1 cellular context compared by ENCODE assay signal in the genomic region with DNA sequence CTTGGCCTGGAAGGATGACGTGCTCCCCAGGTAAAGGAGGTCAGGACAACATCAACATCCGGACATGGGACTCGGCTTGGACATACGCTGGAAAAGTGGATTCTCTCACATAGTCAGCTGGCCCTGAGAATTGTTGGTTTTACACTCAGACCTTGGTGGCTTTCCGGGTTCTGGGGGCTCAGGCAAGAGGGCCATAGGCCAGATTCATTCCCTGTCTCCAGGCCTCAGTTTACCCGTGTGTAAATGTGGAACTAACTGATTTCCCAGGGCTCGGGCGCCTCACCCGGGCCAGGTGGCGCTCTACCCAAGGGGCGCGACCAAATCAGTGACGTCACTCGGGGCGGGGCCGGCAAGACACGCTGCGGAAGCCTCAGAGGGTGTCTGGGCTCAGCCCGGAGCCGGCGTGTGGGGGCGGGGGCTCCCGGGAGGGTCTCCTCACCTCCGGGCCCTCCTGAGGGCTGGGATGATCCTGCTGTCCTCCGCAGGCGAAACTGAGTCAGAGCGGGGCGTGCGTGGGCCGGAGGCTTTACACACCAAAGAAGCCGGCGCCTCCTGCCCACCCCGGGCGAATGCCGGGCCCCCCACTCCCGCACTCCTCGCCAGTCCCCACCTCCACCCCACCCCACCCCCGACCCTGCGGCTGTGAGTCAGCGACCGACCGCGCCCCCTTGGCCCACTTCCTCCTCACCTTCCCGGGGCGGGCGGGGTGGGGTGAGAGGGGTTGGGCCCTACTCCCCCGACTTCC.
TF ChIP-seq lines count a peak whose summit lies in the region.

No MANE protein-coding gene starts in this region.

TF ChIP-seq in HepG2, 621 proteins besides CTCF, POLR2A, EP300 and RAD21 (continued from another document and continues in another):
- TF ChIP-seq, protein P1, sequence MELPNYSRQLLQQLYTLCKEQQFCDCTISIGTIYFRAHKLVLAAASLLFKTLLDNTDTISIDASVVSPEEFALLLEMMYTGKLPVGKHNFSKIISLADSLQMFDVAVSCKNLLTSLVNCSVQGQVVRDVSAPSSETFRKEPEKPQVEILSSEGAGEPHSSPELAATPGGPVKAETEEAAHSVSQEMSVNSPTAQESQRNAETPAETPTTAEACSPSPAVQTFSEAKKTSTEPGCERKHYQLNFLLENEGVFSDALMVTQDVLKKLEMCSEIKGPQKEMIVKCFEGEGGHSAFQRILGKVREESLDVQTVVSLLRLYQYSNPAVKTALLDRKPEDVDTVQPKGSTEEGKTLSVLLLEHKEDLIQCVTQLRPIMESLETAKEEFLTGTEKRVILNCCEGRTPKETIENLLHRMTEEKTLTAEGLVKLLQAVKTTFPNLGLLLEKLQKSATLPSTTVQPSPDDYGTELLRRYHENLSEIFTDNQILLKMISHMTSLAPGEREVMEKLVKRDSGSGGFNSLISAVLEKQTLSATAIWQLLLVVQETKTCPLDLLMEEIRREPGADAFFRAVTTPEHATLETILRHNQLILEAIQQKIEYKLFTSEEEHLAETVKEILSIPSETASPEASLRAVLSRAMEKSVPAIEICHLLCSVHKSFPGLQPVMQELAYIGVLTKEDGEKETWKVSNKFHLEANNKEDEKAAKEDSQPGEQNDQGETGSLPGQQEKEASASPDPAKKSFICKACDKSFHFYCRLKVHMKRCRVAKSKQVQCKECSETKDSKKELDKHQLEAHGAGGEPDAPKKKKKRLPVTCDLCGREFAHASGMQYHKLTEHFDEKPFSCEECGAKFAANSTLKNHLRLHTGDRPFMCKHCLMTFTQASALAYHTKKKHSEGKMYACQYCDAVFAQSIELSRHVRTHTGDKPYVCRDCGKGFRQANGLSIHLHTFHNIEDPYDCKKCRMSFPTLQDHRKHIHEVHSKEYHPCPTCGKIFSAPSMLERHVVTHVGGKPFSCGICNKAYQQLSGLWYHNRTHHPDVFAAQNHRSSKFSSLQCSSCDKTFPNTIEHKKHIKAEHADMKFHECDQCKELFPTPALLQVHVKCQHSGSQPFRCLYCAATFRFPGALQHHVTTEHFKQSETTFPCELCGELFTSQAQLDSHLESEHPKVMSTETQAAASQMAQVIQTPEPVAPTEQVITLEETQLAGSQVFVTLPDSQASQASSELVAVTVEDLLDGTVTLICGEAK (IDR thresholded peaks at IDR 0.05): no peak
- TF ChIP-seq, protein P1 (CRISPR knock-in tag; IDR thresholded peaks at IDR 0.05): peak; percentile 25; the same call in 1 of the 2 replicates
- TF ChIP-seq, protein P2, sequence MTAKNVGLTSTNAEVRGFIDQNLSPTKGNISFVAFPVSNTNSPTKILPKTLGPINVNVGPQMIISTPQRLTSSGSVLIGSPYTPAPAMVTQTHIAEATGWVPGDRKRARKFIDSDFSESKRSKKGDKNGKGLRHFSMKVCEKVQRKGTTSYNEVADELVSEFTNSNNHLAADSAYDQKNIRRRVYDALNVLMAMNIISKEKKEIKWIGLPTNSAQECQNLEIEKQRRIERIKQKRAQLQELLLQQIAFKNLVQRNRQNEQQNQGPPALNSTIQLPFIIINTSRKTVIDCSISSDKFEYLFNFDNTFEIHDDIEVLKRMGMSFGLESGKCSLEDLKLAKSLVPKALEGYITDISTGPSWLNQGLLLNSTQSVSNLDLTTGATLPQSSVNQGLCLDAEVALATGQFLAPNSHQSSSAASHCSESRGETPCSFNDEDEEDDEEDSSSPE (CRISPR knock-in tag; IDR thresholded peaks at IDR 0.05): no peak; the same call in 1 of the 2 replicates
- TF ChIP-seq ZNF781 (CRISPR knock-in tag; IDR thresholded peaks at IDR 0.05; ENCODE audit: borderline replicate concordance, not compliant biosample characterization) (no peak), HNRNPK (IDR thresholded peaks at IDR 0.05; ENCODE audit: low read depth, low read length, poor library complexity, severe bottlenecking) (peak; percentile 93), KDM2A (CRISPR knock-in tag; IDR thresholded peaks at IDR 0.05; ENCODE audit: borderline replicate concordance, low read depth) (peak; percentile 51; the same call in 1 of the 2 replicates), SMC3 (IDR thresholded peaks at IDR 0.05; ENCODE audit: low read length) (0 out of 2 replicates have a peak, but pooled peaks have one; percentile 10), MXD1 (CRISPR knock-in tag; IDR thresholded peaks at IDR 0.05) (0 out of 2 replicates have a peak, but pooled peaks have one; percentile 30), GABPA (IDR thresholded peaks at IDR 0.05; ENCODE audit: low read depth, low read length) (no peak), GABPA (CRISPR knock-in tag; IDR thresholded peaks at IDR 0.05; ENCODE audit: low read depth) (peak; percentile 63), STAG1 (CRISPR knock-in tag; IDR thresholded peaks at IDR 0.05) (peak; percentile 33), SKI (IDR thresholded peaks at IDR 0.05; ENCODE audit: partially characterized antibody) (peak; percentile 46), ZNF160 (CRISPR knock-in tag; IDR thresholded peaks at IDR 0.05) (no peak), CSRNP1 (CRISPR knock-in tag; IDR thresholded peaks at IDR 0.05) (peak; percentile 45; the same call in 1 of the 2 replicates), ZNF225 (CRISPR knock-in tag; IDR thresholded peaks at IDR 0.05) (peak; percentile 24; the same call in 1 of the 2 replicates), LCORL (IDR thresholded peaks at IDR 0.05) (no peak), LCORL (CRISPR knock-in tag; IDR thresholded peaks at IDR 0.05) (0 out of 2 replicates have a peak, but pooled peaks have one; percentile 61), ZBTB33 (CRISPR knock-in tag; IDR thresholded peaks at IDR 0.05) (0 out of 2 replicates have a peak, but pooled peaks have one; percentile 18), MBD4 (IDR thresholded peaks at IDR 0.05; ENCODE audit: borderline replicate concordance, low read length) (no peak), ELF1 (CRISPR knock-in tag; IDR thresholded peaks at IDR 0.05) (peak; percentile 25; the same call in 1 of the 2 replicates), ERF (CRISPR knock-in tag; IDR thresholded peaks at IDR 0.05) (peak; percentile 40; the same call in 1 of the 2 replicates), NR2C2 (CRISPR knock-in tag; IDR thresholded peaks at IDR 0.05; ENCODE audit: borderline replicate concordance) (peak; percentile 3; the same call in 1 of the 2 replicates), ZNF317 (CRISPR knock-in tag; IDR thresholded peaks at IDR 0.05) (peak; percentile 46; the same call in 1 of the 2 replicates), PHF21A (CRISPR knock-in tag; IDR thresholded peaks at IDR 0.05) (peak; percentile 64), SSRP1 (CRISPR knock-in tag; IDR thresholded peaks at IDR 0.05) (0 out of 2 replicates have a peak, but pooled peaks have one; percentile 4)
- TF ChIP-seq, protein P3, sequence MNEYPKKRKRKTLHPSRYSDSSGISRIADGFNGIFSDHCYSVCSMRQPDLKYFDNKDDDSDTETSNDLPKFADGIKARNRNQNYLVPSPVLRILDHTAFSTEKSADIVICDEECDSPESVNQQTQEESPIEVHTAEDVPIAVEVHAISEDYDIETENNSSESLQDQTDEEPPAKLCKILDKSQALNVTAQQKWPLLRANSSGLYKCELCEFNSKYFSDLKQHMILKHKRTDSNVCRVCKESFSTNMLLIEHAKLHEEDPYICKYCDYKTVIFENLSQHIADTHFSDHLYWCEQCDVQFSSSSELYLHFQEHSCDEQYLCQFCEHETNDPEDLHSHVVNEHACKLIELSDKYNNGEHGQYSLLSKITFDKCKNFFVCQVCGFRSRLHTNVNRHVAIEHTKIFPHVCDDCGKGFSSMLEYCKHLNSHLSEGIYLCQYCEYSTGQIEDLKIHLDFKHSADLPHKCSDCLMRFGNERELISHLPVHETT (CRISPR knock-in tag; conservative IDR thresholded peaks at IDR 0.05): 0 out of 2 replicates have a peak, but pooled peaks have one; percentile 14
- TF ChIP-seq, protein P4, sequence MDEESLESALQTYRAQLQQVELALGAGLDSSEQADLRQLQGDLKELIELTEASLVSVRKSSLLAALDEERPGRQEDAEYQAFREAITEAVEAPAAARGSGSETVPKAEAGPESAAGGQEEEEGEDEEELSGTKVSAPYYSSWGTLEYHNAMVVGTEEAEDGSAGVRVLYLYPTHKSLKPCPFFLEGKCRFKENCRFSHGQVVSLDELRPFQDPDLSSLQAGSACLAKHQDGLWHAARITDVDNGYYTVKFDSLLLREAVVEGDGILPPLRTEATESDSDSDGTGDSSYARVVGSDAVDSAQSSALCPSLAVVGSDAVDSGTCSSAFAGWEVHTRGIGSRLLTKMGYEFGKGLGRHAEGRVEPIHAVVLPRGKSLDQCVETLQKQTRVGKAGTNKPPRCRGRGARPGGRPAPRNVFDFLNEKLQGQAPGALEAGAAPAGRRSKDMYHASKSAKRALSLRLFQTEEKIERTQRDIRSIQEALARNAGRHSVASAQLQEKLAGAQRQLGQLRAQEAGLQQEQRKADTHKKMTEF (CRISPR knock-in tag; IDR thresholded peaks at IDR 0.05): 0 out of 2 replicates have a peak, but pooled peaks have one; percentile 51
